15 cellular contexts compared by ENCODE assay signal in the genomic region with DNA sequence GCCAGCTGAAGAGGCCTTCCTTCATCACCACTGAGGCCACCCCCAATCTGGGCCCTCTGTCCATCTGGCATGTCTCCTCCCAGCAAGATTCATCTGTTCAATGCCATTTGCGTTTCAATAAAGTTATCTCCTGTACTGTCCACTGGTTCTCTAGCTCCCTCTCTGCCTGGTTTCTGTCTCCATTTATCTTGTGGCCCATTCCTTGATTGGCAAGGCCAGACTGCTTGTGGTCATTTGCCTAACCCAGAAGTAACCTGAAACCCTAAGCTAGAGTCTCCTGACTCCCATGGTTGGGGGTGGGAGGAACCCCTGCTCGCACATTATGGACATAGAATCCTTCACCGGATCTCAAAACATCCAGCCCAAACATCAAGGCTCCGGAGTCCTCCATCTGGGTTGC. TPM values are rescaled to one million over a fixed set of nuclear protein-coding genes. Genes with fewer than 3 reads are reported as not detected.
DNase-seq lines count a peak whose midpoint lies in the region; ATAC-seq and TF ChIP-seq lines count a peak whose summit lies in the region.
"Had no signal": no experiment of that assay in that cellular context is flagged by ENCODE, and none has a peak within 500 bp of the region (broad histone marks: within the 10 kb centered on the region; RNA-seq: fewer than 3 reads in every experiment).

No MANE protein-coding gene starts in this region.

- intact Hi-C loops in lower lobe of right lung (cut with DNase I): no loop called here

- H3K27me3 ChIP-seq in lower lobe of right lung (ENCODE audit: low read depth): no peaks in the 10 kb centered on the region
- H3K27me3 ChIP-seq: esophagus muscularis mucosa had no signal

- TF ChIP-seq CTCF in choroid plexus epithelial cell (conservative IDR thresholded peaks at IDR 0.05; ENCODE audit: low read depth, low read length): peak; percentile 39
- no peak for TF ChIP-seq CTCF in lower lobe of right lung (IDR thresholded peaks at IDR 0.05)

- no peaks in the 10 kb centered on the region for H3K9me3 ChIP-seq in lower lobe of right lung
- H3K9me3 ChIP-seq: esophagus muscularis mucosa had no signal

- no peak for ATAC-seq in GM18907 (IDR thresholded peaks at IDR 0.05; ENCODE audit: unreplicated experiment)
- ATAC-seq in HG02642 (IDR thresholded peaks at IDR 0.05; ENCODE audit: poor library complexity, unreplicated experiment): no peak
- no peak for ATAC-seq in lower lobe of right lung

- H3K36me3 ChIP-seq in lower lobe of right lung: peaks cover 4% of the 10 kb centered on the region

- peaks cover 28% of the 10 kb centered on the region for H3K4me1 ChIP-seq in lower lobe of right lung

- no peak overlapping the region for H3K4me3 ChIP-seq in choroid plexus epithelial cell (ENCODE audit: low read depth, low read length)
- no peak overlapping the region for H3K4me3 ChIP-seq in lower lobe of right lung
- H3K4me3 ChIP-seq: esophagus muscularis mucosa, SK-N-MC had no signal

- DNase-seq in EH (ENCODE audit: low read depth) (peak; percentile 57), M059J (ENCODE audit: low read depth) (peak; percentile 52), choroid plexus epithelial cell (ENCODE audit: low read depth) (peak; percentile 84), myocyte (ENCODE audit: low read depth) (peak; percentile 98), glomerular visceral epithelial cell (ENCODE audit: extremely low spot score) (no peak), lower lobe of right lung (no peak)
- DNase-seq: activated naive CD4-positive, alpha-beta T cell treated with anti-CD3 and anti-CD28 coated beads, Interleukin-2, amount 10 ng/mL, durations not matched to agents 7 days and 5 days; cortex of kidney; NCI-H2107 had no signal

- no peak overlapping the region for H3K27ac ChIP-seq in lower lobe of right lung
- H3K27ac ChIP-seq: C4-2B, esophagus muscularis mucosa, SK-N-MC, VCaP had no signal

RNA-seq across cellular contexts. Expression of gene IPO9, which starts 2.1 kb away (rescaled TPM):
- total RNA-seq in M059J (2014; rRNA removed; shearing (Covaris generic)): 31.3 and 43.9 TPM in 2 replicates
- total RNA-seq in myocyte (25.3 and 25.5 TPM in 2 replicates), lower lobe of right lung (34.1 TPM)
- 34.5 TPM for polyA plus RNA-seq in myocyte (2012)

Comparison
In these comparisons a context has a peak if more than half of its experiments do, and no peak if none do; other contexts are left out.
1. DNase-seq: peak in EH (single experiment), M059J (single experiment), choroid plexus epithelial cell (single experiment) and myocyte (single experiment); none in glomerular visceral epithelial cell (single experiment) and lower lobe of right lung (single experiment).